Comparison of ENCODE assay signal across 16 cellular contexts in the genomic region with DNA sequence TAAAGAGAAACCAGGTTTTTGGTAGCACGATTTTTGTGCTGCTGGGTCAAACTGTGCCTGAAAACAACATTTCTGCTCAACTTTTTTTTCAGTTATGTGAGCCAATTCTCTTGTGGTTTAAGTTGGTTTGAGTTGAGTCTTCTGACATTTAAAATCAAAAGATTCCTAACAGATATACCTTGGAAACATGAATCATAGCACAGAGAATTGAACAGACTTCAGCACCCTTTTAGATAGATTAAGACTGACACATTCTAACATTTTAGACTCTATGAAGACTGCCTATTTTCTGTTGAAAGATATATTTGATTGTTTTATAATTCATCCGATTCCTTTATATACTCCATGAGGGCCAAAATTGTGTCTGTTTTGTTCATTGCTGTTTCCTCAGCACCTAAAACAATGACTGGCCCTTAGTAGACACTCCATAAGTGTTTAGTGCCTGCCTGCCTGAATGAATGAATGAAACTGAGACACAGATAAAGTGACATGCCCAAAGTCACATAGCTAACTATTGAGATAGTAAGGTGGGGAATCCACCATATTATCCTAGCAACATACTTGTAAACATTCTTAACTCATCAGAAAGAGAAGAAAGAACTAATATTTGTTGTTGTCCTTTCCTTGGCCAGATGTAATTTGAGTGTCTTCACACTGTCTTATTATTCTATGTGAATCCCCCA.
DNase-seq lines count a peak whose midpoint lies in the region; ATAC-seq lines count a peak whose summit lies in the region.
"Had no signal": no experiment of that assay in that cellular context is flagged by ENCODE, and none has a peak within 500 bp of the region (broad histone marks: within the 10 kb centered on the region; RNA-seq: fewer than 3 reads in every experiment).

No MANE protein-coding gene starts in this region.

- peak overlapping the region; percentile 2 for H3K4me3 Mint-ChIP-seq in activated T-cell treated with anti-CD3 and anti-CD28 coated beads, Interleukin-2, amount 50 U/mL, for 24 hours
- no peak overlapping the region for H3K4me3 Mint-ChIP-seq in activated CD4-positive, alpha-beta memory T cell treated with anti-CD3 and anti-CD28 coated beads, Interleukin-2, amount 10 ng/mL, durations not matched to agents 7 days and 5 days
- peak overlapping the region; percentile 53 for H3K4me3 Mint-ChIP-seq in activated naive CD8-positive, alpha-beta T cell
- no peak overlapping the region for H3K4me3 Mint-ChIP-seq in stimulated activated effector memory CD8-positive, alpha-beta T cell treated with anti-CD3 and anti-CD28 coated beads, Interleukin-12 subunit alpha, Interleukin-12 subunit beta, amount 100 ng/mL, for 72 hours
- H3K4me3 Mint-ChIP-seq: GM23338, IgD-negative memory B cell had no signal

- peak; percentile 71 for ATAC-seq in stimulated activated effector memory CD8-positive, alpha-beta T cell treated with anti-CD3 and anti-CD28 coated beads, Interleukin-12 subunit alpha, Interleukin-12 subunit beta, amount 100 ng/mL, for 72 hours
- ATAC-seq in GM21529 (IDR thresholded peaks at IDR 0.05; ENCODE audit: unreplicated experiment), result no peak
- ATAC-seq: GM23338, HCT116, PC-3 had no signal

- peaks cover 7% of the 10 kb centered on the region for H3K27me3 Mint-ChIP-seq in activated T-cell treated with anti-CD3 and anti-CD28 coated beads, Interleukin-2, amount 50 U/mL, for 24 hours
- no peaks in the 10 kb centered on the region for H3K27me3 Mint-ChIP-seq in activated CD4-positive, alpha-beta memory T cell treated with anti-CD3 and anti-CD28 coated beads, Interleukin-2, amount 10 ng/mL, durations not matched to agents 7 days and 5 days
- no peaks in the 10 kb centered on the region for H3K27me3 Mint-ChIP-seq in activated naive CD8-positive, alpha-beta T cell

- CTCF ChIA-PET in activated CD4-positive, alpha-beta memory T cell treated with anti-CD3 and anti-CD28 coated beads, Interleukin-2, amount 10 ng/mL, durations not matched to agents 7 days and 5 days (lab: Charles Lee), result no interaction called here

- H3K4me1 Mint-ChIP-seq in activated T-cell treated with anti-CD3 and anti-CD28 coated beads, Interleukin-2, amount 50 U/mL, for 24 hours (ENCODE audit: low read depth), result peaks cover 64% of the 10 kb centered on the region
- peaks cover 15% of the 10 kb centered on the region for H3K4me1 Mint-ChIP-seq in activated CD4-positive, alpha-beta memory T cell treated with anti-CD3 and anti-CD28 coated beads, Interleukin-2, amount 10 ng/mL, durations not matched to agents 7 days and 5 days
- peaks cover 64% of the 10 kb centered on the region for H3K4me1 Mint-ChIP-seq in activated naive CD8-positive, alpha-beta T cell (ENCODE audit: low read depth)
- H3K4me1 Mint-ChIP-seq in stimulated activated effector memory CD8-positive, alpha-beta T cell treated with anti-CD3 and anti-CD28 coated beads, Interleukin-12 subunit alpha, Interleukin-12 subunit beta, amount 100 ng/mL, for 72 hours, result peaks cover 8% of the 10 kb centered on the region
- H3K4me1 Mint-ChIP-seq: GM23338, IgD-negative memory B cell had no signal

- no peaks in the 10 kb centered on the region for H3K9me3 Mint-ChIP-seq in activated T-cell treated with anti-CD3 and anti-CD28 coated beads, Interleukin-2, amount 50 U/mL, for 24 hours
- no peaks in the 10 kb centered on the region for H3K9me3 Mint-ChIP-seq in activated CD4-positive, alpha-beta memory T cell treated with anti-CD3 and anti-CD28 coated beads, Interleukin-2, amount 10 ng/mL, durations not matched to agents 7 days and 5 days
- peaks cover 4% of the 10 kb centered on the region for H3K9me3 Mint-ChIP-seq in activated naive CD8-positive, alpha-beta T cell (ENCODE audit: low read depth)
- H3K9me3 Mint-ChIP-seq in stimulated activated effector memory CD8-positive, alpha-beta T cell treated with anti-CD3 and anti-CD28 coated beads, Interleukin-12 subunit alpha, Interleukin-12 subunit beta, amount 100 ng/mL, for 72 hours, result no peaks in the 10 kb centered on the region
- H3K9me3 Mint-ChIP-seq: GM23338 had no signal

- H3K36me3 Mint-ChIP-seq in activated T-cell treated with anti-CD3 and anti-CD28 coated beads, Interleukin-2, amount 50 U/mL, for 24 hours (ENCODE audit: low read depth), result no peaks in the 10 kb centered on the region
- no peaks in the 10 kb centered on the region for H3K36me3 Mint-ChIP-seq in activated CD4-positive, alpha-beta memory T cell treated with anti-CD3 and anti-CD28 coated beads, Interleukin-2, amount 10 ng/mL, durations not matched to agents 7 days and 5 days (ENCODE audit: low read depth)
- peaks cover 4% of the 10 kb centered on the region for H3K36me3 Mint-ChIP-seq in activated naive CD8-positive, alpha-beta T cell
- no peaks in the 10 kb centered on the region for H3K36me3 Mint-ChIP-seq in stimulated activated effector memory CD8-positive, alpha-beta T cell treated with anti-CD3 and anti-CD28 coated beads, Interleukin-12 subunit alpha, Interleukin-12 subunit beta, amount 100 ng/mL, for 72 hours
- H3K36me3 Mint-ChIP-seq: IgD-negative memory B cell had no signal

- POLR2A ChIA-PET in activated CD4-positive, alpha-beta memory T cell treated with anti-CD3 and anti-CD28 coated beads, Interleukin-2, amount 10 ng/mL, durations not matched to agents 7 days and 5 days (lab: Charles Lee), result no interaction called here

- H3K27ac Mint-ChIP-seq in activated T-cell treated with anti-CD3 and anti-CD28 coated beads, Interleukin-2, amount 50 U/mL, for 24 hours, result peak overlapping the region; percentile 89
- peak overlapping the region; percentile 38 for H3K27ac Mint-ChIP-seq in activated CD4-positive, alpha-beta memory T cell treated with anti-CD3 and anti-CD28 coated beads, Interleukin-2, amount 10 ng/mL, durations not matched to agents 7 days and 5 days
- H3K27ac Mint-ChIP-seq in activated naive CD8-positive, alpha-beta T cell, result peak overlapping the region; percentile 99
- H3K27ac Mint-ChIP-seq in stimulated activated effector memory CD8-positive, alpha-beta T cell treated with anti-CD3 and anti-CD28 coated beads, Interleukin-12 subunit alpha, Interleukin-12 subunit beta, amount 100 ng/mL, for 72 hours, result peak overlapping the region; percentile 56
- H3K27ac Mint-ChIP-seq: GM23338, IgD-negative memory B cell had no signal

- no peak for DNase-seq in activated T-cell treated with anti-CD3 and anti-CD28 coated beads, Interleukin-2, amount 50 U/mL, for 24 hours
- DNase-seq in activated T-cell treated with anti-CD3 and anti-CD28 coated beads, Interleukin-2, amount 50 U/mL, for 48 hours, result no peak
- no peak for DNase-seq in activated CD4-positive, alpha-beta memory T cell treated with anti-CD3 and anti-CD28 coated beads, Interleukin-2, amount 10 ng/mL, durations not matched to agents 7 days and 5 days
- DNase-seq in stimulated activated effector memory CD8-positive, alpha-beta T cell treated with anti-CD3 and anti-CD28 coated beads, Interleukin-12 subunit alpha, Interleukin-12 subunit beta, amount 100 ng/mL, for 72 hours (ENCODE audit: low spot score in 2 of 2), result no peak
- DNase-seq in NCI-H446 (lab: John Stamatoyannopoulos, UW), result no peak
- DNase-seq: Karpas-422, NCI-H1417 treated with DMSO at 0.1 percent for 48 hours, NCI-H1930, NCI-H345, NCI-H526, PC-3 had no signal

Comparison
In these comparisons a context has a peak if more than half of its experiments do, and no peak if none do; other contexts are left out.
1. H3K27ac Mint-ChIP-seq: peak in every context shown above with its lines; median percentile 99 in activated naive CD8-positive, alpha-beta T cell; 89 in activated T-cell treated with anti-CD3 and anti-CD28 coated beads, Interleukin-2, amount 50 U/mL, for 24 hours; 56 in stimulated activated effector memory CD8-positive, alpha-beta T cell treated with anti-CD3 and anti-CD28 coated beads, Interleukin-12 subunit alpha, Interleukin-12 subunit beta, amount 100 ng/mL, for 72 hours; 38 in activated CD4-positive, alpha-beta memory T cell treated with anti-CD3 and anti-CD28 coated beads, Interleukin-2, amount 10 ng/mL, durations not matched to agents 7 days and 5 days.
2. H3K4me3 Mint-ChIP-seq: peak in activated T-cell treated with anti-CD3 and anti-CD28 coated beads, Interleukin-2, amount 50 U/mL, for 24 hours (single experiment) and activated naive CD8-positive, alpha-beta T cell (single experiment); none in activated CD4-positive, alpha-beta memory T cell treated with anti-CD3 and anti-CD28 coated beads, Interleukin-2, amount 10 ng/mL, durations not matched to agents 7 days and 5 days (single experiment) and stimulated activated effector memory CD8-positive, alpha-beta T cell treated with anti-CD3 and anti-CD28 coated beads, Interleukin-12 subunit alpha, Interleukin-12 subunit beta, amount 100 ng/mL, for 72 hours (single experiment).